8 cellular contexts compared by ENCODE assay signal in the genomic region with DNA sequence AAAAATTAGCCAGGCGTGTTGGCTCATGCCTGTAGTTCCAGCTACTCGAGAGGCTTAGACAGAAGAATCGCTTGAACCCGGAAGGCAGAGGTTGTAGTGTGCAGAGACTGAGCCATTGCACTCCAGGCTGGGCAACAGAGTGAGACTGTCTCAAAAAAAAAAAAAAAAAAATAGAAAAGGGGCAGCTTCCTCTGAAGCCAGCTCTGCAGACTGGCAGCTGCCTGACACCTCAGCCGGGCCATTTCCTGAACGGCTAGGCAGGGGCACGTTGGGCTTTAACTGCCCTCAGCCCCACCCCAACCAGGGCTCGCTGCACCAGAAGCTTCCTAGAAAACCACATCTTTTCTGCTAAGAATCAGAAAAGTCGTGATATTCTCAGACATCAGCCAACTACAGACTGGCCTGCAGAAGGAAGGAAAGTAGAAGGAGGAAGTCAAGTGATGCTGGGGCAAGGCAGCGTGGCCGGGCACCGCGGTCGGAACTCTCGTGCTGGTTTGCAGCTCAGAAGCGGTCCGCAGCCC. TPM values are rescaled to one million over a fixed set of nuclear protein-coding genes. Genes with fewer than 3 reads are reported as not detected.
DNase-seq lines count a peak whose midpoint lies in the region; ATAC-seq and TF ChIP-seq lines count a peak whose summit lies in the region.

No MANE protein-coding gene starts in this region.

- peak overlapping the region; percentile 38 for H3K4me3 Mint-ChIP-seq in activated T-cell treated with anti-CD3 and anti-CD28 coated beads, Interleukin-2, amount 50 U/mL, for 24 hours
- H3K4me3 Mint-ChIP-seq in natural killer cell = peak overlapping the region; percentile 72

- no peaks in the 10 kb centered on the region for H3K9me3 Mint-ChIP-seq in activated T-cell treated with anti-CD3 and anti-CD28 coated beads, Interleukin-2, amount 50 U/mL, for 24 hours
- no peaks in the 10 kb centered on the region for H3K9me3 Mint-ChIP-seq in natural killer cell

- DNase-seq in DMS153 (lab: John Stamatoyannopoulos, UW) = peak; percentile 37
- no peak for DNase-seq in DMS153 treated with DMSO at 0.1 percent for 48 hours (lab: John Stamatoyannopoulos, UW; ENCODE audit: unreplicated experiment)
- peak; percentile 27 for DNase-seq in HPDE6-E6E7 (ENCODE audit: extremely low spot score)
- peak; percentile 62 for DNase-seq in activated T-cell treated with anti-CD3 and anti-CD28 coated beads, Interleukin-2, amount 50 U/mL, for 24 hours
- DNase-seq in natural killer cell = peak; percentile 40
- DNase-seq in glomerular visceral epithelial cell (ENCODE audit: extremely low spot score) = no peak
- no peak for DNase-seq in T1000 (lab: John Stamatoyannopoulos, UW)
- no peak for DNase-seq in ureter (ENCODE audit: low spot score)

- ATAC-seq in natural killer cell = peak; percentile 88 to 95 (median 93)

- no peak for TF ChIP-seq CTCF in natural killer cell (IDR thresholded peaks at IDR 0.05)

- H3K4me1 Mint-ChIP-seq in activated T-cell treated with anti-CD3 and anti-CD28 coated beads, Interleukin-2, amount 50 U/mL, for 24 hours (ENCODE audit: low read depth) = peaks cover 36% of the 10 kb centered on the region
- H3K4me1 Mint-ChIP-seq in natural killer cell = peaks cover 7 to 24% of the 10 kb centered on the region in 2 donors

- H3K27ac Mint-ChIP-seq in activated T-cell treated with anti-CD3 and anti-CD28 coated beads, Interleukin-2, amount 50 U/mL, for 24 hours = peak overlapping the region; percentile 87
- H3K27ac Mint-ChIP-seq in natural killer cell = peak overlapping the region; percentile 29 to 76

- H3K36me3 Mint-ChIP-seq in activated T-cell treated with anti-CD3 and anti-CD28 coated beads, Interleukin-2, amount 50 U/mL, for 24 hours (ENCODE audit: low read depth) = no peaks in the 10 kb centered on the region
- no peaks in the 10 kb centered on the region for H3K36me3 Mint-ChIP-seq in natural killer cell

- H3K27me3 Mint-ChIP-seq in activated T-cell treated with anti-CD3 and anti-CD28 coated beads, Interleukin-2, amount 50 U/mL, for 24 hours = no peaks in the 10 kb centered on the region
- no peaks in the 10 kb centered on the region for H3K27me3 Mint-ChIP-seq in natural killer cell (ENCODE audit: low read depth in 2 of 2)

- intact Hi-C loops in natural killer cell (cut with micrococcal nuclease) = no loop called here

RNA-seq across cellular contexts. Expression of a gene that starts 38.0 kb away (rescaled TPM):
- total RNA-seq in natural killer cell (10 to 100 TPM; 42.6 to 66.5 (median 64.4) TPM), ureter (55.4 TPM)

Comparison
In these comparisons a context has a peak if more than half of its experiments do, and no peak if none do; other contexts are left out.
1. DNase-seq: peak in DMS153 (single experiment), HPDE6-E6E7 (single experiment), activated T-cell treated with anti-CD3 and anti-CD28 coated beads, Interleukin-2, amount 50 U/mL, for 24 hours (single experiment) and natural killer cell (single experiment); none in DMS153 treated with DMSO at 0.1 percent for 48 hours (single experiment), glomerular visceral epithelial cell (single experiment), T1000 (single experiment) and ureter (single experiment).